Comparison of ENCODE assay signal across 13 cellular contexts in the genomic region with DNA sequence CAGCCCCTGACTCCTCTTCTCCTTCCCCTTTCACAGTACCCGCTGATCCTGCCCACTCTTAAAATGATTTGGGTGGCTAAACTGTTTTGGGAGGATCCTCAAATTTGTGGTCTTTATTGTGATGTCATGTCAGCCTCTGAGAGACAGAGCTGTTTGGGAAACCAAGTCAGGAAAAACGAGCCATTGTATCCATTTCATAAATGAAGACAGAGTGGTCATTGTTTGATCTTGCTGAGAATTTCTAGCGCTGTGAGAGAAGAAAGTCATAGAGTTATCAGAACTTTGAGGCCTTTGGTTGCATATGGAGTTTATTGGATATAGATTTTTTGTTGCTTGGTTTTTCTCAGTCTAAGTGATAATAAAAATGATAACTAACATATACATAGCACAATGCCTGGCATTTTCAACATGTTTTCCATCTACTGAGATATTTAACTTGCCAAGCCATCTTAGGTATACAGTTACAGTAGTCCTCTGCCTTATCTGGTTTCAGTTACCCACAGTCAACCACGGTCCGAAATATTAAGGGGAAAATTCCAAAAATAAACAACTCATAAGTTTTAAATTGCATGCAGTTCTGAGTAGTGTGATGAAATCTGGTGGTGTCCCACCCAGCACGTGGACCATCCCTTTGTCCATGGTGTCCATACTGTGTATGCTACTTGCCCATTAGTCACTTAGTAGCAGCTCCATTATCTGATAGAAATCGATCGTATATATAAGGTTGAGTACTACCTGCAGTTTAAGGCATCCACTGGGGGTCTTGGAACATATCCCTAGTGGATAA.
"Had no signal": no experiment of that assay in that cellular context is flagged by ENCODE, and none has a peak within 500 bp of the region (broad histone marks: within the 10 kb centered on the region; RNA-seq: fewer than 3 reads in every experiment).

No MANE protein-coding gene starts in this region.

- H3K9me3 ChIP-seq: testis had no signal

- H3K4me1 Mint-ChIP-seq: activated T-helper 17 cell treated with anti-CD3 and anti-CD28 coated beads, Interleukin-2, amount 50 U/mL, for 72 hours had no signal

- H3K27ac Mint-ChIP-seq: activated T-helper 17 cell treated with anti-CD3 and anti-CD28 coated beads, Interleukin-2, amount 50 U/mL, for 72 hours; natural killer cell treated with Interleukin-12 subunit alpha and Interleukin-12 subunit beta and Interleukin-15 and Interleukin-18, amount 100 ng/mL, for 72 hours had no signal

- H3K4me3 ChIP-seq: skin epidermis, testis had no signal

- H3K4me1 ChIP-seq: testis had no signal

- DNase-seq: activated CD4-positive, alpha-beta T cell treated with anti-CD3 and anti-CD28 coated beads, Interleukin-2, amount 50 U/mL, for 4 hours; activated naive CD4-positive, alpha-beta T cell treated with Interleukin-2 at 50 U/mL for 16 hours; foreskin keratinocyte; mammary epithelial cell; SHP77 treated with DMSO at 0.1 percent for 48 hours; stimulated activated CD4-positive, alpha-beta T cell treated with anti-CD3 and anti-CD28 coated beads, Interleukin-15, amount 100 ng/mL, for 24 hours; stimulated activated CD4-positive, alpha-beta T cell treated with anti-CD3 and anti-CD28 coated beads, Interleukin-4, amount 100 ng/mL, for 1 hour; stimulated activated naive CD4-positive, alpha-beta T cell treated with Interleukin-2 at 50 U/mL for 16 hours; testis had no signal

- H3K36me3 Mint-ChIP-seq: natural killer cell treated with Interleukin-12 subunit alpha and Interleukin-12 subunit beta and Interleukin-15 and Interleukin-18, amount 100 ng/mL, for 72 hours had no signal

- H3K27me3 ChIP-seq: foreskin keratinocyte, testis had no signal

- ATAC-seq: activated T-helper 17 cell treated with anti-CD3 and anti-CD28 coated beads, Interleukin-2, amount 50 U/mL, for 72 hours; esophagus mucosa; foreskin keratinocyte; natural killer cell treated with Interleukin-12 subunit alpha and Interleukin-12 subunit beta and Interleukin-15 and Interleukin-18, amount 100 ng/mL, for 72 hours had no signal

- H3K9me3 Mint-ChIP-seq: activated T-helper 17 cell treated with anti-CD3 and anti-CD28 coated beads, Interleukin-2, amount 50 U/mL, for 72 hours; natural killer cell treated with Interleukin-12 subunit alpha and Interleukin-12 subunit beta and Interleukin-15 and Interleukin-18, amount 100 ng/mL, for 72 hours had no signal

- H3K4me3 Mint-ChIP-seq: activated T-helper 17 cell treated with anti-CD3 and anti-CD28 coated beads, Interleukin-2, amount 50 U/mL, for 72 hours; natural killer cell treated with Interleukin-12 subunit alpha and Interleukin-12 subunit beta and Interleukin-15 and Interleukin-18, amount 100 ng/mL, for 72 hours had no signal

- H3K27me3 Mint-ChIP-seq: natural killer cell treated with Interleukin-12 subunit alpha and Interleukin-12 subunit beta and Interleukin-15 and Interleukin-18, amount 100 ng/mL, for 72 hours had no signal

- H3K27ac ChIP-seq: foreskin keratinocyte, testis had no signal
